8 cellular contexts compared by ENCODE assay signal in genomic region chr12:2794736-2795289, GRCh38. TPM values are rescaled to one million over a fixed set of nuclear protein-coding genes. Genes with fewer than 3 reads are reported as not detected.
DNase-seq lines count a peak whose midpoint lies in the region; TF ChIP-seq lines count a peak whose summit lies in the region.

Gene FKBP4, plus strand, starts transcription at chr12:2794970. Its CDS starts 170 bp downstream, at chr12:2795140.

- H3K36me3 ChIP-seq in HAP-1 (replicated peaks), result peaks cover 39% of the 10 kb centered on the region
- peaks cover 40% of the 10 kb centered on the region for H3K36me3 ChIP-seq in MG63
- peaks cover 24% of the 10 kb centered on the region for H3K36me3 ChIP-seq in suprapubic skin

- no peaks in the 10 kb centered on the region for H3K9me3 Mint-ChIP-seq in activated naive CD4-positive, alpha-beta T cell treated with anti-CD3 and anti-CD28 coated beads, Interleukin-2, amount 10 ng/mL, durations not matched to agents 7 days and 5 days

- peak within 1 kb of the TSS; percentile 82 for H3K27ac ChIP-seq in suprapubic skin

- peak within 1 kb of the TSS; percentile 92 for H3K4me3 Mint-ChIP-seq in activated naive CD4-positive, alpha-beta T cell treated with anti-CD3 and anti-CD28 coated beads, Interleukin-2, amount 10 ng/mL, durations not matched to agents 7 days and 5 days

- in situ Hi-C loops in HAP-1 (cut with MboI; ENCODE audit: low sequenced_read_pairs), result no loop called here

- peaks cover 8% of the 10 kb centered on the region for H3K4me1 ChIP-seq in HAP-1
- H3K4me1 ChIP-seq in suprapubic skin, result peaks cover 34% of the 10 kb centered on the region

- TF ChIP-seq CTCF in suprapubic skin (IDR thresholded peaks at IDR 0.05), result no peak

- DNase-seq in GM04504 (ENCODE audit: low read depth), result peak; percentile 48
- peak; percentile 85 to 92 for DNase-seq in HAP-1 (ENCODE audit: low spot score in 2 of 2)
- peak; percentile 88 for DNase-seq in MG63
- peak; percentile 88 for DNase-seq in SK-N-DZ (ENCODE audit: low spot score)
- DNase-seq in activated naive CD4-positive, alpha-beta T cell treated with anti-CD3 and anti-CD28 coated beads, Interleukin-2, amount 10 ng/mL, durations not matched to agents 7 days and 5 days, result peak; percentile 93
- DNase-seq in germinal center (ENCODE audit: low spot score), result peak; percentile 92
- DNase-seq in occipital lobe (lab: John Stamatoyannopoulos, UW), result peak; percentile 89
- peak; percentile 90 to 95 for DNase-seq in suprapubic skin (ENCODE audit: low spot score in 2 of 2)

- peaks cover 18% of the 10 kb centered on the region for H3K36me3 Mint-ChIP-seq in activated naive CD4-positive, alpha-beta T cell treated with anti-CD3 and anti-CD28 coated beads, Interleukin-2, amount 10 ng/mL, durations not matched to agents 7 days and 5 days

- 0 out of 2 replicates have a peak, but pooled peaks cover 2% of the 10 kb centered on the region for H3K27me3 ChIP-seq in HAP-1 (ENCODE audit: low read depth)
- no peaks in the 10 kb centered on the region for H3K27me3 ChIP-seq in MG63
- H3K27me3 ChIP-seq in suprapubic skin, result no peaks in the 10 kb centered on the region

- CTCF ChIA-PET in activated naive CD4-positive, alpha-beta T cell treated with anti-CD3 and anti-CD28 coated beads, Interleukin-2, amount 10 ng/mL, durations not matched to agents 7 days and 5 days (lab: Charles Lee), result interaction anchor here (1.1 to 3.9 kb wide), 2 partner anchors 11 to 19 kb away, joined by 3 to 21 read pairs; partner anchors contain the start of gene ITFG2

- peak within 1 kb of the TSS; percentile 56 for H3K4me3 ChIP-seq in HAP-1
- H3K4me3 ChIP-seq in MG63, result peak within 1 kb of the TSS; percentile 66
- peak within 1 kb of the TSS; percentile 82 for H3K4me3 ChIP-seq in suprapubic skin

- peaks cover 19% of the 10 kb centered on the region for H3K4me1 Mint-ChIP-seq in activated naive CD4-positive, alpha-beta T cell treated with anti-CD3 and anti-CD28 coated beads, Interleukin-2, amount 10 ng/mL, durations not matched to agents 7 days and 5 days

- WGBS in suprapubic skin, result 2% methylated on average over 44 of the region's 63 CpGs

- peaks cover 29% of the 10 kb centered on the region for H3K27me3 Mint-ChIP-seq in activated naive CD4-positive, alpha-beta T cell treated with anti-CD3 and anti-CD28 coated beads, Interleukin-2, amount 10 ng/mL, durations not matched to agents 7 days and 5 days

- peak in 1 of 2 donors; percentile 72 for TF ChIP-seq POLR2A in suprapubic skin (IDR thresholded peaks at IDR 0.05)

- peak within 1 kb of the TSS; percentile 84 for H3K27ac Mint-ChIP-seq in activated naive CD4-positive, alpha-beta T cell treated with anti-CD3 and anti-CD28 coated beads, Interleukin-2, amount 10 ng/mL, durations not matched to agents 7 days and 5 days

- no peaks in the 10 kb centered on the region for H3K9me3 ChIP-seq in HAP-1
- H3K9me3 ChIP-seq in MG63, result no peaks in the 10 kb centered on the region
- no peaks in the 10 kb centered on the region for H3K9me3 ChIP-seq in suprapubic skin

- no peak for TF ChIP-seq EP300 in suprapubic skin (IDR thresholded peaks at IDR 0.05)

RNA-seq across cellular contexts. Expression of gene FKBP4, which starts in this region (rescaled TPM):
- total RNA-seq in MG63 (2014; rRNA removed; shearing (Covaris generic); ENCODE audit: low replicate concordance), result 94.6 and 105 TPM in 2 replicates
- polyA plus RNA-seq in SK-N-DZ (2014; cell fraction: cytosol; rRNA removed), result 159 and 161 TPM in 2 replicates
- polyA plus RNA-seq in SK-N-DZ (2014; cell fraction: nucleus; rRNA removed), result 133 and 144 TPM in 2 replicates
- total RNA-seq in occipital lobe (41.2 TPM), suprapubic skin (10 to 100 TPM; 54.3 to 65.6 (median 59.5) TPM)

Comparison
In these comparisons a context has a peak if more than half of its experiments do, and no peak if none do; other contexts are left out.
1. Peak in every context shown above with its lines: DNase-seq, H3K4me3 ChIP-seq and H3K27ac ChIP-seq.